In genomic region chr1:9823943-9824701, GRCh38 we compare ENCODE assay signal across 8 cellular contexts. TPM values are rescaled to one million over a fixed set of nuclear protein-coding genes. Genes with fewer than 3 reads are reported as not detected.
A peak's percentile ranks its signal among the peaks of the same experiment; 100 is the strongest.
DNase-seq lines count a peak whose midpoint lies in the region; ATAC-seq lines count a peak whose summit lies in the region.

Gene CLSTN1 (minus strand): TSS chr1:9823965. CDS start chr1:9823733, 232 bp downstream.

- no peaks in the 10 kb centered on the region for H3K27me3 Mint-ChIP-seq in CD4-positive, CD25-positive, alpha-beta regulatory T cell

- in situ Hi-C loops in SK-MEL-5 (cut with HindIII; ENCODE audit: low pct_unique_long_range_greater_than_20kb, low sequenced_read_pairs): no loop called here

- peak within 1 kb of the TSS; percentile 72 for H3K27ac ChIP-seq in CD4-positive, CD25-positive, alpha-beta regulatory T cell (ENCODE audit: insufficient read depth, low read length, poor library complexity, severe bottlenecking)
- H3K27ac ChIP-seq in KOPT-K1 (ENCODE audit: low read depth, low read length, poor library complexity, severe bottlenecking) (peak within 1 kb of the TSS; percentile 65), stomach smooth muscle (ENCODE audit: low read length) (peak within 1 kb of the TSS; percentile 87)

- peaks cover 0 to 1% (median 0%) of the 10 kb centered on the region in 7 donors for H3K9me3 Mint-ChIP-seq in CD4-positive, CD25-positive, alpha-beta regulatory T cell

- peak within 1 kb of the TSS; percentile 96 to 100 (median 97) for H3K4me3 Mint-ChIP-seq in CD4-positive, CD25-positive, alpha-beta regulatory T cell

- peak; percentile 80 to 81 for ATAC-seq in CD4-positive, CD25-positive, alpha-beta regulatory T cell (ENCODE audit: low read depth in 2 of 2)
- ATAC-seq in GM21423 (IDR thresholded peaks at IDR 0.05; ENCODE audit: unreplicated experiment): peak; percentile 53

- H3K27me3 ChIP-seq in CD4-positive, CD25-positive, alpha-beta regulatory T cell (ENCODE audit: control insufficient read depth, insufficient read depth, low read length): no peaks in the 10 kb centered on the region
- no peaks in the 10 kb centered on the region for H3K27me3 ChIP-seq in neuron (ENCODE audit: insufficient read depth, low read length)
- no peaks in the 10 kb centered on the region for H3K27me3 ChIP-seq in stomach smooth muscle (ENCODE audit: control insufficient read depth in 1 of 2, insufficient read depth in 2 of 2, low read length in 2 of 2)

- peak within 1 kb of the TSS; percentile 73 to 75 for H3K9ac ChIP-seq in stomach smooth muscle (ENCODE audit: low read length in 2 of 2)

- peaks cover 41% of the 10 kb centered on the region for H3K4me1 ChIP-seq in CD4-positive, CD25-positive, alpha-beta regulatory T cell (ENCODE audit: control insufficient read depth, insufficient read depth, low read length, poor library complexity, severe bottlenecking)
- H3K4me1 ChIP-seq in neuron (ENCODE audit: insufficient read depth, low read length): peaks cover 24% of the 10 kb centered on the region
- peaks cover 20% of the 10 kb centered on the region for H3K4me1 ChIP-seq in stomach smooth muscle (ENCODE audit: control insufficient read depth, insufficient read depth, low read length)

- DNase-seq in CD4-positive, CD25-positive, alpha-beta regulatory T cell: peak; percentile 83 to 91 (median 86)
- DNase-seq in SK-MEL-5 (ENCODE audit: low read depth, low spot score): peak; percentile 77
- DNase-seq in activated naive CD4-positive, alpha-beta T cell (lab: John Stamatoyannopoulos, UW): peak; percentile 54 to 90 (median 80)
- peak; percentile 68 for DNase-seq in foreskin melanocyte

- H3K4me1 Mint-ChIP-seq in CD4-positive, CD25-positive, alpha-beta regulatory T cell: peaks cover 18 to 54% (median 42%) of the 10 kb centered on the region in 4 donors

- peak within 1 kb of the TSS; percentile 100 for H2AFZ ChIP-seq in neuron (ENCODE audit: low read depth, low read length)

- no peaks in the 10 kb centered on the region for H3K9me3 ChIP-seq in CD4-positive, CD25-positive, alpha-beta regulatory T cell (ENCODE audit: control insufficient read depth in 2 of 2, low read length in 2 of 2)
- no peaks in the 10 kb centered on the region for H3K9me3 ChIP-seq in KOPT-K1 (ENCODE audit: insufficient read depth, low read length, poor library complexity, severe bottlenecking)
- H3K9me3 ChIP-seq in neuron (ENCODE audit: low read length): no peaks in the 10 kb centered on the region
- H3K9me3 ChIP-seq in stomach smooth muscle (ENCODE audit: control insufficient read depth in 2 of 2, low read length in 2 of 2): no peaks in the 10 kb centered on the region

- H3K4me3 ChIP-seq in CD4-positive, CD25-positive, alpha-beta regulatory T cell (ENCODE audit: low read depth, low read length): peak within 1 kb of the TSS; percentile 89
- H3K4me3 ChIP-seq in neuron (ENCODE audit: low read length): peak within 1 kb of the TSS; percentile 87
- H3K4me3 ChIP-seq in stomach smooth muscle (ENCODE audit: low read length in 2 of 2): peak within 1 kb of the TSS; percentile 93 to 96

- H3K36me3 Mint-ChIP-seq in CD4-positive, CD25-positive, alpha-beta regulatory T cell: no peaks in the 10 kb centered on the region

- H3K36me3 ChIP-seq in CD4-positive, CD25-positive, alpha-beta regulatory T cell (ENCODE audit: control insufficient read depth, insufficient read depth, low read length): no peaks in the 10 kb centered on the region
- H3K36me3 ChIP-seq in KOPT-K1 (ENCODE audit: insufficient read depth, low read length) (no peaks in the 10 kb centered on the region), neuron (ENCODE audit: insufficient read depth, low read length) (no peaks in the 10 kb centered on the region), stomach smooth muscle (ENCODE audit: control insufficient read depth in 2 of 2, insufficient read depth in 2 of 2, low read length in 2 of 2) (no peaks in the 10 kb centered on the region)

- peak within 1 kb of the TSS; percentile 64 to 97 (median 94) for H3K27ac Mint-ChIP-seq in CD4-positive, CD25-positive, alpha-beta regulatory T cell

RNA-seq across cellular contexts. Expression of gene CLSTN1, which starts in this region (rescaled TPM):
- total RNA-seq in CD4-positive, CD25-positive, alpha-beta regulatory T cell: 106 TPM
- polyA plus RNA-seq in CD4-positive, CD25-positive, alpha-beta regulatory T cell: 10 to 100 TPM; 19.2 to 25.4 (median 22.3) TPM
- 38.5 and 44.7 TPM in 2 replicates for total RNA-seq in SK-MEL-5 (2014; rRNA removed; shearing (Covaris generic))
- 75.8 and 96.1 TPM in 2 replicates for polyA plus RNA-seq in SK-MEL-5 (2015; cell fraction: cytosol; rRNA removed)
- polyA plus RNA-seq in SK-MEL-5 (2015; cell fraction: nucleus; rRNA removed): 17.8 and 20.8 TPM in 2 replicates

Comparison
In these comparisons a context has a peak if more than half of its experiments do, and no peak if none do; other contexts are left out.
1. Peak in every context shown above with its lines: DNase-seq, ATAC-seq, H3K4me3 ChIP-seq and H3K27ac ChIP-seq.